In the genomic region with DNA sequence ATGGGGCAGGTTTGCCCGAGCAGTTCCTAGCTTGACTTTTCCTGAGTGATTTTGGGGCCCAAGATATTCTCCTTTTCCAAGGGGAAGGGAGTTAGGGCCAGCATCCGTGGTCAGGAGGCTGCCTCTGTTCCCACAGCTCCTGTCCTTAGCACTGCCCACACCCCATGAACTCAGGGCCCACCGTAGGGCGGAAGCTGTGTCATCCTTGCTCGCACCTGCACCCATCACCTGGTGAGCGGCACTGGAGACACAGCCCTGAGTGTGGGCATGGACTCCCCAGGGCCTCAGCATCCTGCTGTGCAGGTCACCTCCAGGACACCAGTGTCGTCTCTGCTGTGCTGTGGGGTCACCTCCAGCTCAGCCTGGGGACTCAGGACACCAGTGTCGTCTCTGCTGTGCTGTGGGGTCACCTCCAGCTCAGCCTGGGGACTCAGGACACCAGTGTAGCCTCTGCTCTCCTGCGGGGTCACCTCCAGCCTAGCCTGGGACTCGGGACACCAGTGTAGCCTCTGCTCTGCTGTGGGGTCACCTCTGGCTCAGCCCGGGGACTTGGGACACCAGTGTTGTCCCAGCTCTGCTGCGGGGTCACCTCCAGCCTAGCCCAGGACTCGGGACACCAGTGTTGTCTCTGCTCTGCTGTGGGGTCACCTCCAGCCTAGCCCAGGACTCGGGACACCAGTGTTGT, we compare ENCODE assay signal across 1 cellular context.
TF ChIP-seq lines count a peak whose summit lies in the region.

No MANE protein-coding gene starts in this region.

TF ChIP-seq in H1, 55 proteins besides CTCF, POLR2A, EP300 and RAD21:
- TF ChIP-seq SRF (IDR thresholded peaks at IDR 0.05; ENCODE audit: low read depth, low read length), result no peak
- no peak for TF ChIP-seq RNF2 (IDR thresholded peaks at IDR 0.05; ENCODE audit: borderline replicate concordance, low read depth, low read length, missing control alignments, poor library complexity, severe bottlenecking)
- no peak for TF ChIP-seq TCF12 (IDR thresholded peaks at IDR 0.05; ENCODE audit: low read depth, low read length)
- TF ChIP-seq CEBPB (IDR thresholded peaks at IDR 0.05; ENCODE audit: low read depth, low read length), result no peak
- no peak for TF ChIP-seq SIRT6 (IDR thresholded peaks at IDR 0.05; ENCODE audit: low read length)
- TF ChIP-seq BCL11A (IDR thresholded peaks at IDR 0.05; ENCODE audit: low read depth in 2 of 2, low read length in 2 of 2), result no peak
- no peak for TF ChIP-seq CHD7 (IDR thresholded peaks at IDR 0.05; ENCODE audit: insufficient replicate concordance, low read length)
- no peak for TF ChIP-seq CBX5 (IDR thresholded peaks at IDR 0.05; ENCODE audit: low read depth, low read length)
- TF ChIP-seq USF2 (IDR thresholded peaks at IDR 0.05; ENCODE audit: low read length), result no peak
- no peak for TF ChIP-seq KDM1A (IDR thresholded peaks at IDR 0.05; ENCODE audit: borderline replicate concordance, low read length)
